In the genomic region with DNA sequence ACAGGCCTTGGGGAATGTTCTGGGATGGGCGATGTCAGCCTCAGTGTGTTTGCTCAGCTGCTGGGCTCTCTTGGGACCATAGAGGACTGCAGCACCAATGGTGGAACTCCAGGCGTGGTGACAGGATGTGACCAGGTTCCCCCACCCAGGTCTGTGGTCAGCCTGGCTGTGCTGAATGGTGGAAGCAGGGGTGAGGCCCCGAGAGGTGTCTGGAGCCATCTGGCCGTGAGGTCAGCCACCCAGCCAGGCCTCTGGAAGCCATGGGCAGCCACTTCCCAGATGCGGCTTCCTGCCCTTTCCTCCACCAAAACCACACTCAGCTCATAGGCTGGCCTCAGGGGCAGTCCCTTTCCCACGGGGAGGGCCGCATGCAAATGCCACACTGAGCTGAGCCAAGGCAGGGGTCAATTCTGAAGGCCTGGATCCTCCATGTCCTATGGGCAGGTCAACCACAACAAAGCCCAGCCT, we compare ENCODE assay signal across 9 cellular contexts. TPM values are rescaled to one million over a fixed set of nuclear protein-coding genes. Genes with fewer than 3 reads are reported as not detected.
DNase-seq lines count a peak whose midpoint lies in the region; ATAC-seq and TF ChIP-seq lines count a peak whose summit lies in the region.
"Had no signal": no experiment of that assay in that cellular context is flagged by ENCODE, and none has a peak within 500 bp of the region (broad histone marks: within the 10 kb centered on the region; RNA-seq: fewer than 3 reads in every experiment).

No MANE protein-coding gene starts in this region.

- H3K9me3 ChIP-seq in ascending aorta, result no peaks in the 10 kb centered on the region

- peaks cover 24% of the 10 kb centered on the region for H3K4me1 Mint-ChIP-seq in activated T-helper 17 cell treated with anti-CD3 and anti-CD28 coated beads, Interleukin-2, amount 50 U/mL, for 72 hours

- intact Hi-C loops in ascending aorta (cut with DNase I), result no loop called here

- DNase-seq in GM19238 (ENCODE audit: insufficient read length, low spot score) (peak; percentile 47), omental fat pad (ENCODE audit: low spot score) (no peak), NCI-H774 (lab: John Stamatoyannopoulos, UW) (no peak), ascending aorta (ENCODE audit: low spot score in 2 of 2) (no peak), occipital lobe (lab: John Stamatoyannopoulos, UW) (no peak)
- no peak for DNase-seq in effector CD8-positive, alpha-beta T cell (lab: John Stamatoyannopoulos, UW)
- DNase-seq: NCI-H345 had no signal

- peak overlapping the region; percentile 84 for H3K27ac Mint-ChIP-seq in activated T-helper 17 cell treated with anti-CD3 and anti-CD28 coated beads, Interleukin-2, amount 50 U/mL, for 72 hours

- peak overlapping the region; percentile 77 for H3K4me3 Mint-ChIP-seq in activated T-helper 17 cell treated with anti-CD3 and anti-CD28 coated beads, Interleukin-2, amount 50 U/mL, for 72 hours

- H3K9me3 Mint-ChIP-seq in activated T-helper 17 cell treated with anti-CD3 and anti-CD28 coated beads, Interleukin-2, amount 50 U/mL, for 72 hours, result no peaks in the 10 kb centered on the region

- no peak overlapping the region for H3K4me3 ChIP-seq in ascending aorta

- H3K27me3 ChIP-seq in ascending aorta, result no peaks in the 10 kb centered on the region

- no peaks in the 10 kb centered on the region for H3K4me1 ChIP-seq in ascending aorta

- H3K27ac ChIP-seq in ascending aorta, result no peak overlapping the region

- TF ChIP-seq CTCF in omental fat pad (IDR thresholded peaks at IDR 0.05) (no peak), ascending aorta (IDR thresholded peaks at IDR 0.05) (no peak)

- no peaks in the 10 kb centered on the region for H3K36me3 ChIP-seq in ascending aorta

- H3K36me3 Mint-ChIP-seq in activated T-helper 17 cell treated with anti-CD3 and anti-CD28 coated beads, Interleukin-2, amount 50 U/mL, for 72 hours (ENCODE audit: low read depth), result no peaks in the 10 kb centered on the region

- ATAC-seq in HG03354 (IDR thresholded peaks at IDR 0.05; ENCODE audit: poor library complexity, severe bottlenecking, unreplicated experiment) (peak; percentile 78), omental fat pad (ENCODE audit: low FRiP score) (peak; percentile 19)
- peak; percentile 81 for ATAC-seq in activated T-helper 17 cell treated with anti-CD3 and anti-CD28 coated beads, Interleukin-2, amount 50 U/mL, for 72 hours (replicated peaks)

- H3K27me3 Mint-ChIP-seq in activated T-helper 17 cell treated with anti-CD3 and anti-CD28 coated beads, Interleukin-2, amount 50 U/mL, for 72 hours, result no peaks in the 10 kb centered on the region

RNA-seq across cellular contexts. Expression of a gene that starts 7.8 kb away (rescaled TPM):
- 10 to 100 TPM; 22.1 to 39.3 TPM for total RNA-seq in activated T-helper 17 cell treated with anti-CD3 and anti-CD28 coated beads, Interleukin-2, amount 50 U/mL, for 72 hours
- total RNA-seq in omental fat pad (10 to 100 TPM; 12.9 to 25.2 (median 21.9) TPM), ascending aorta (146 TPM), occipital lobe (15.3 TPM)

RNA-seq across cellular contexts. Expression of a gene that starts 8.0 kb away (rescaled TPM):
- 1 to 10 TPM; 2.8 to 3.4 TPM for total RNA-seq in activated T-helper 17 cell treated with anti-CD3 and anti-CD28 coated beads, Interleukin-2, amount 50 U/mL, for 72 hours
- total RNA-seq in omental fat pad, result 10 to 100 TPM in 3 of 4 donors, 1 to 10 TPM in 1; 8.0 to 27.4 (median 18.3) TPM
- total RNA-seq in ascending aorta, result 49.1 TPM
- total RNA-seq in occipital lobe, result 13.6 TPM

RNA-seq across cellular contexts. Expression of a gene that starts 16.5 kb away (rescaled TPM):
- not detected for total RNA-seq in activated T-helper 17 cell treated with anti-CD3 and anti-CD28 coated beads, Interleukin-2, amount 50 U/mL, for 72 hours
- total RNA-seq in omental fat pad, result 100 to 1,000 TPM in 2 of 4 donors, 10 to 100 TPM in 2; 79.0 to 170 (median 111) TPM
- 280 TPM for total RNA-seq in ascending aorta
- total RNA-seq in occipital lobe, result 0.47 TPM

RNA-seq across cellular contexts. Expression of a gene that starts 40.5 kb away (rescaled TPM):
- total RNA-seq in activated T-helper 17 cell treated with anti-CD3 and anti-CD28 coated beads, Interleukin-2, amount 50 U/mL, for 72 hours, result 1 to 10 TPM in 1 of 2 donors, under 1 TPM in 1; 0.56 to 3.1 TPM
- total RNA-seq in omental fat pad, result 1 to 10 TPM in 3 of 4 donors, under 1 TPM in 1; 0.44 to 3.0 (median 1.7) TPM
- total RNA-seq in ascending aorta, result 0.53 TPM
- 31.4 TPM for total RNA-seq in occipital lobe

Comparison
In these comparisons a context has a peak if more than half of its experiments do, and no peak if none do; other contexts are left out.
1. ATAC-seq: peak in every context shown above with its lines; median percentile 81 in activated T-helper 17 cell treated with anti-CD3 and anti-CD28 coated beads, Interleukin-2, amount 50 U/mL, for 72 hours; 78 in HG03354; 19 in omental fat pad.
2. RNA of a gene that starts 16.5 kb away (total RNA-seq): 280 TPM in ascending aorta (single experiment) and 79.0 to 170 TPM in omental fat pad; 0.47 TPM in occipital lobe (single experiment) and not detected in activated T-helper 17 cell treated with anti-CD3 and anti-CD28 coated beads, Interleukin-2, amount 50 U/mL, for 72 hours; every median in the first group is over 10 times any median in the second.